ENCODE assay signal across 8 cellular contexts in genomic region chr3:28347374-28348285, GRCh38. TPM values are rescaled to one million over a fixed set of nuclear protein-coding genes. Genes with fewer than 3 reads are reported as not detected.
DNase-seq lines count a peak whose midpoint lies in the region; ATAC-seq and TF ChIP-seq lines count a peak whose summit lies in the region.

No MANE protein-coding gene starts in this region.

- H2AFZ ChIP-seq in osteoblast (ENCODE audit: low read length) = peak overlapping the region; percentile 71

- H3K4me1 Mint-ChIP-seq in activated naive CD4-positive, alpha-beta T cell treated with anti-CD3 and anti-CD28 coated beads, Interleukin-2, amount 50 U/mL, for 24 hours = peaks cover 69% of the 10 kb centered on the region

- peaks cover 78% of the 10 kb centered on the region for H3K79me2 ChIP-seq in osteoblast (ENCODE audit: insufficient read depth, low read length)

- no peaks in the 10 kb centered on the region for H4K20me1 ChIP-seq in osteoblast (ENCODE audit: insufficient read depth, low read length)

- H3K4me3 Mint-ChIP-seq in activated naive CD4-positive, alpha-beta T cell treated with anti-CD3 and anti-CD28 coated beads, Interleukin-2, amount 50 U/mL, for 24 hours = peak overlapping the region; percentile 97

- peak overlapping the region; percentile 99 for H3K4me2 ChIP-seq in osteoblast (ENCODE audit: insufficient read depth, low read length)

- no peaks in the 10 kb centered on the region for H3K27me3 Mint-ChIP-seq in activated naive CD4-positive, alpha-beta T cell treated with anti-CD3 and anti-CD28 coated beads, Interleukin-2, amount 50 U/mL, for 24 hours

- intact Hi-C loops in posterior cingulate gyrus (cut with DNase I) = loop anchor here (5.0 kb wide), 1 partner anchor 105 kb away; the partner anchor contains the start of gene CMC1

- no peaks in the 10 kb centered on the region for H3K27me3 ChIP-seq in osteoblast (ENCODE audit: insufficient read depth, low read length)

- peaks cover 5% of the 10 kb centered on the region for H3K9me3 Mint-ChIP-seq in activated naive CD4-positive, alpha-beta T cell treated with anti-CD3 and anti-CD28 coated beads, Interleukin-2, amount 50 U/mL, for 24 hours

- H3K4me3 ChIP-seq in osteoblast (ENCODE audit: insufficient read depth, low read length) = peak overlapping the region; percentile 86

- peaks cover 4% of the 10 kb centered on the region for H3K36me3 Mint-ChIP-seq in activated naive CD4-positive, alpha-beta T cell treated with anti-CD3 and anti-CD28 coated beads, Interleukin-2, amount 50 U/mL, for 24 hours

- H3K27ac Mint-ChIP-seq in activated naive CD4-positive, alpha-beta T cell treated with anti-CD3 and anti-CD28 coated beads, Interleukin-2, amount 50 U/mL, for 24 hours = peak overlapping the region; percentile 97

- no peak for ATAC-seq in HG03139 (IDR thresholded peaks at IDR 0.05; ENCODE audit: unreplicated experiment)

- no peaks in the 10 kb centered on the region for H3K36me3 ChIP-seq in osteoblast (ENCODE audit: insufficient read depth, low read length)

- TF ChIP-seq CTCF in osteoblast (IDR thresholded peaks at IDR 0.05; ENCODE audit: extremely low read depth, low read depth, low read length) = no peak

- H3K9me3 ChIP-seq in osteoblast (ENCODE audit: low read depth, low read length) = no peaks in the 10 kb centered on the region

- DNase-seq in activated naive CD4-positive, alpha-beta T cell (lab: John Stamatoyannopoulos, UW) = no peak
- DNase-seq in SW480 (ENCODE audit: low spot score) (peak; percentile 1), fibroblast of gingiva (ENCODE audit: low read depth) (peak; percentile 93), osteoblast (ENCODE audit: insufficient read length, low spot score, missing footprints) (no peak), NCI-H1930 (lab: John Stamatoyannopoulos, UW) (no peak), posterior cingulate gyrus (no peak)

- H3K27ac ChIP-seq in osteoblast (ENCODE audit: low read depth, low read length) = peak overlapping the region; percentile 98

- H3K4me1 ChIP-seq in osteoblast (ENCODE audit: insufficient read depth, low read length) = peaks cover 31% of the 10 kb centered on the region

RNA-seq across cellular contexts. Expression of gene ZCWPW2, which starts 0.9 kb away (rescaled TPM):
- total RNA-seq in osteoblast = 0.36 and 0.88 TPM in 2 replicates

RNA-seq across cellular contexts. Expression of gene AZI2, which starts 1.0 kb away (rescaled TPM):
- 149 and 215 TPM in 2 replicates for total RNA-seq in osteoblast

Comparison
In these comparisons a context has a peak if more than half of its experiments do, and no peak if none do; other contexts are left out.
1. DNase-seq: peak in SW480 (single experiment) and fibroblast of gingiva (single experiment); none in activated naive CD4-positive, alpha-beta T cell (0 of 4), osteoblast (single experiment), NCI-H1930 (0 of 2) and posterior cingulate gyrus (0 of 10).